Comparison of ENCODE assay signal across 1 cellular context in genomic region chr22:22960307-22960706, GRCh38.
TF ChIP-seq lines count a peak whose summit lies in the region.

No MANE protein-coding gene starts in this region.

TF ChIP-seq in HepG2, 621 proteins besides CTCF, POLR2A, EP300 and RAD21 (continued from another document):
- peak; percentile 19; the same call in 1 of the 2 replicates for TF ChIP-seq PAXIP1 (CRISPR knock-in tag; conservative IDR thresholded peaks at IDR 0.05)
- TF ChIP-seq ZKSCAN8 (CRISPR knock-in tag; IDR thresholded peaks at IDR 0.05; ENCODE audit: borderline replicate concordance) = no peak
- 0 out of 2 replicates have a peak, but pooled peaks have one; percentile 26 for TF ChIP-seq NCOR1 (IDR thresholded peaks at IDR 0.05; ENCODE audit: borderline replicate concordance, low read length)
- no peak for TF ChIP-seq IKZF4 (CRISPR knock-in tag; IDR thresholded peaks at IDR 0.05; ENCODE audit: borderline replicate concordance, low read depth, not compliant biosample characterization)
- peak; percentile 65; the same call in 1 of the 2 replicates for TF ChIP-seq PPARG (CRISPR knock-in tag; conservative IDR thresholded peaks at IDR 0.05)
TF ChIP-seq in HepG2: peak in this region for 11.
